Comparison of ENCODE assay signal across 8 cellular contexts in the genomic region with DNA sequence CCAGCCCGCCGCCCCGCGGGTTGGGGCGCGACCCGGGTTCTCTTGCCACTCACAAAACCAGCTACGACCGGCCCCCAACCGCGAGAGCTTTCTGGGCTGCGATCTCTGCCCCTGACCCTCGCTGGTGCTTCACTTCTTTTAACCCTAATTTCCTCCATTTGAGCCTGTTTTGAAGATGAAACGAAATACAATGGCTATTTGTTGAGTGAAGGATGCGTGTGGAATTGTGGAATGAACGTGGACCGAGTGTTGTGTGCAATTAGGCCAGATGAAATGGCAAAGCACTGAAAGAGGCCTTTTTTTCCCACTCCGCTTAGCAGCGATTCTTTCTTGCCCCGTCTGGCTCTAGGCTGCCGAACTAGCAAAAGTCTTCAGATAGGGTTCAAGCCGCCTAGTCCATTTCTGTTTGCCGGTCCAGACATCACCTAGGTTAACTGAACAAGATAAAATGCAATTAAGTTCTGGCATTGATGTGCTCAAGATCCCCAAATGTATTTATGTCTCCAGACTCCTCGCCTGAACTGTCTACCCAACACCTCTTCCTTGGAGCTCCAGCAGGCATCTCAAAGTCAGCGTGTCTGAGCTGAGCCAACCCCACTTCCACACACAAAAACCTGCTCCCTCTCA. TPM values are rescaled to one million over a fixed set of nuclear protein-coding genes. Genes with fewer than 3 reads are reported as not detected.
DNase-seq lines count a peak whose midpoint lies in the region; TF ChIP-seq lines count a peak whose summit lies in the region.

No MANE protein-coding gene starts in this region.

- H2BK5ac ChIP-seq in trophoblast cell (ENCODE audit: low read depth, low read length, poor library complexity): peak overlapping the region; percentile 87

- peak overlapping the region; percentile 28 for H3K9ac ChIP-seq in trophoblast cell (ENCODE audit: low read length)

- H3K27me3 Mint-ChIP-seq in T-helper 2 cell treated with Interferon-gamma antibody and Interleukin-4, amounts not matched to agents 5 μg/mL and 100 μg/mL, for 36 hours (ENCODE audit: low read depth): peaks cover 6% of the 10 kb centered on the region

- H2AK5ac ChIP-seq in trophoblast cell (ENCODE audit: low read length): no peak overlapping the region

- H3K23ac ChIP-seq in trophoblast cell (ENCODE audit: low read length): no peak overlapping the region

- peak overlapping the region; percentile 33 for H2BK12ac ChIP-seq in trophoblast cell (ENCODE audit: low read length)

- H3K27me3 ChIP-seq in trophoblast cell (ENCODE audit: insufficient read depth, low read length): no peaks in the 10 kb centered on the region

- H3K4me2 ChIP-seq in trophoblast cell (ENCODE audit: low read length): peak overlapping the region; percentile 80

- peak overlapping the region; percentile 79 for H4K8ac ChIP-seq in trophoblast cell (ENCODE audit: low read depth, low read length)

- peak overlapping the region; percentile 84 for H4K91ac ChIP-seq in trophoblast cell (ENCODE audit: low read depth, low read length)

- no peaks in the 10 kb centered on the region for H3K36me3 Mint-ChIP-seq in T-helper 2 cell treated with Interferon-gamma antibody and Interleukin-4, amounts not matched to agents 5 μg/mL and 100 μg/mL, for 36 hours (ENCODE audit: low read depth)

- peak overlapping the region; percentile 89 for H3K14ac ChIP-seq in trophoblast cell (ENCODE audit: low read length)

- TF ChIP-seq CTCF in foreskin fibroblast (IDR thresholded peaks at IDR 0.05; ENCODE audit: low read depth, low read length): no peak

- peaks cover 4 to 15% of the 10 kb centered on the region in 2 experiments for H3K36me3 ChIP-seq in trophoblast cell (ENCODE audit: control insufficient read depth in 1 of 2, insufficient read depth in 2 of 2, low read length in 2 of 2)

- H3K4me3 ChIP-seq in foreskin fibroblast (ENCODE audit: low read depth in 1 of 2, low read length in 2 of 2): peak overlapping the region; percentile 57 to 86
- H3K4me3 ChIP-seq in trophoblast cell (ENCODE audit: low read depth, low read length): peak overlapping the region; percentile 97

- peaks cover 31% of the 10 kb centered on the region for H3K4me1 Mint-ChIP-seq in T-helper 2 cell treated with Interferon-gamma antibody and Interleukin-4, amounts not matched to agents 5 μg/mL and 100 μg/mL, for 36 hours (ENCODE audit: low read depth)

- peak overlapping the region; percentile 89 for H3K27ac Mint-ChIP-seq in T-helper 2 cell treated with Interferon-gamma antibody and Interleukin-4, amounts not matched to agents 5 μg/mL and 100 μg/mL, for 36 hours

- H3K4me3 Mint-ChIP-seq in T-helper 2 cell treated with Interferon-gamma antibody and Interleukin-4, amounts not matched to agents 5 μg/mL and 100 μg/mL, for 36 hours: peak overlapping the region; percentile 87

- H4K12ac ChIP-seq in trophoblast cell (ENCODE audit: low read depth, low read length): peak overlapping the region; percentile 39

- peak overlapping the region; percentile 57 for H3K18ac ChIP-seq in trophoblast cell (ENCODE audit: low read length)

- H3K79me1 ChIP-seq in trophoblast cell (ENCODE audit: low read length): peaks cover 12% of the 10 kb centered on the region

- peaks cover 25% of the 10 kb centered on the region for H3K79me2 ChIP-seq in trophoblast cell (ENCODE audit: control insufficient read depth, insufficient read depth, low read length, poor library complexity)

- H3K27ac ChIP-seq in trophoblast cell (ENCODE audit: low read depth, low read length): no peak overlapping the region

- WGBS in trophoblast cell (ENCODE audit: extremely low coverage, insufficient coverage, insufficient read length): no CpG with 5 or more reads among the region's 25 CpGs

- peaks cover 23 to 36% of the 10 kb centered on the region in 2 experiments for H3K4me1 ChIP-seq in trophoblast cell (ENCODE audit: control insufficient read depth in 1 of 2, insufficient read depth in 2 of 2, low read length in 2 of 2)

- H2BK120ac ChIP-seq in trophoblast cell (ENCODE audit: insufficient read depth, low read length, poor library complexity): peak overlapping the region; percentile 95

- DNase-seq in DMS79 treated with DMSO at 0.1 percent for 48 hours (lab: John Stamatoyannopoulos, UW) (peak; percentile 7), DMS79 (lab: John Stamatoyannopoulos, UW) (no peak), foreskin fibroblast (peak in 1 of 2 donors; percentile 49), trophoblast cell (no peak), NCI-H345 (lab: John Stamatoyannopoulos, UW) (no peak), occipital lobe (lab: John Stamatoyannopoulos, UW) (no peak)
- DNase-seq in T-helper 2 cell treated with Interferon-gamma antibody and Interleukin-4, amounts not matched to agents 5 μg/mL and 100 μg/mL, for 36 hours (ENCODE audit: low spot score): no peak
- no peak for DNase-seq in stimulated activated naive CD4-positive, alpha-beta T cell treated with Interleukin-2 at 50 U/mL for 16 hours (lab: John Stamatoyannopoulos, UW)

- H3K9me3 ChIP-seq in trophoblast cell (ENCODE audit: insufficient read depth, low read depth, low read length): no peaks in the 10 kb centered on the region

- peak overlapping the region; percentile 57 for H3K4ac ChIP-seq in trophoblast cell (ENCODE audit: low read depth, low read length)

- no peaks in the 10 kb centered on the region for H3K9me3 Mint-ChIP-seq in T-helper 2 cell treated with Interferon-gamma antibody and Interleukin-4, amounts not matched to agents 5 μg/mL and 100 μg/mL, for 36 hours

- peak overlapping the region; percentile 95 for H2AFZ ChIP-seq in trophoblast cell (ENCODE audit: insufficient read depth, low read length, poor library complexity)

RNA-seq across cellular contexts. Expression of a gene that starts 0.4 kb away (rescaled TPM):
- 88.3 and 94.8 TPM in 2 replicates for polyA plus RNA-seq in trophoblast cell (2013)
- 10.9 TPM for total RNA-seq in occipital lobe

RNA-seq across cellular contexts. Expression of a gene that starts 44.0 kb away (rescaled TPM):
- 172 and 176 TPM in 2 replicates for polyA plus RNA-seq in trophoblast cell (2013)
- 172 TPM for total RNA-seq in occipital lobe
